23 cellular contexts compared by ENCODE assay signal in the genomic region with DNA sequence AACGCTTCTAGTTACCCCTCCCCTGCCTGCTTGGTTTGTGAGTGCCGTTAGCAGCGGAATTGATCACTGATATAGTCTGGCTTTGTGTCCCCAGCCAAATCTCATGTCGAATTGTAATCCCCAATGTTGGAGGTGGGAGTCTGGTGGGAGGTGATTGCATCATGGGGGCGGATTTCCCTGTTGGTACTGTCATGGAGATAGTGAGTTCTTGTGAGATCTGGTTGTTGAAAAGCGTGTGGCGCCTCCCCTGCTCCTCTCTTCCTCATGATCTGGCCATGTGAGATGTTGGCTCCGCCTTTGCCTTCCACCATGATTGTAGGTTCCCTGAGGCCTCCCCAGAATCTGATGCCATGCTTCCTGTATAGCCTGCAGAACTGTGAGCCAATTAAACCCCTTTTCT. TPM values are rescaled to one million over a fixed set of nuclear protein-coding genes. Genes with fewer than 3 reads are reported as not detected.
"Had no signal": no experiment of that assay in that cellular context is flagged by ENCODE, and none has a peak within 500 bp of the region (broad histone marks: within the 10 kb centered on the region; RNA-seq: fewer than 3 reads in every experiment).

No MANE protein-coding gene starts in this region.

- H3K27ac ChIP-seq: adrenal gland, SJSA1 had no signal

- H3K9me3 ChIP-seq: adrenal gland, SJSA1 had no signal

- H3K36me3 Mint-ChIP-seq: activated CD4-positive, alpha-beta memory T cell treated with anti-CD3 and anti-CD28 coated beads for 36 hours; activated naive CD8-positive, alpha-beta T cell treated with anti-CD3 and anti-CD28 coated beads, Interleukin-2, amount 10 ng/mL, durations not matched to agents 7 days and 5 days had no signal

- DNase-seq: activated B cell treated with CpG ODN at 0.5 μM for 24 hours; activated CD4-positive, alpha-beta memory T cell treated with anti-CD3 and anti-CD28 coated beads for 36 hours; activated CD4-positive, alpha-beta T cell treated with anti-CD3 and anti-CD28 coated beads for 1 hour; activated CD4-positive, alpha-beta T cell treated with anti-CD3 and anti-CD28 coated beads, Interleukin-2, amount 10 ng/mL, durations not matched to agents 7 days and 5 days; activated naive CD4-positive, alpha-beta T cell treated with anti-CD3 and anti-CD28 coated beads, Interleukin-2, amount 50 U/mL, for 16 hours; activated naive CD8-positive, alpha-beta T cell treated with anti-CD3 and anti-CD28 coated beads, Interleukin-2, amount 10 ng/mL, durations not matched to agents 7 days and 5 days; anterior cingulate cortex; Kasumi-1; KBM-7; NCI-H1105 treated with DMSO at 0.1 percent for 48 hours; NCI-H1436 treated with DMSO at 0.1 percent for 48 hours; NCI-H187; NCI-H2081; NCI-H446; PC-3; SHP77; SW 1271; T-helper 9 cell had no signal

- H3K27ac Mint-ChIP-seq: activated B cell treated with CpG ODN at 0.5 μM for 24 hours; activated CD4-positive, alpha-beta memory T cell treated with anti-CD3 and anti-CD28 coated beads for 36 hours; activated CD4-positive, alpha-beta T cell treated with anti-CD3 and anti-CD28 coated beads, Interleukin-2, amount 10 ng/mL, durations not matched to agents 7 days and 5 days; activated naive CD8-positive, alpha-beta T cell treated with anti-CD3 and anti-CD28 coated beads, Interleukin-2, amount 10 ng/mL, durations not matched to agents 7 days and 5 days; T-helper 1 cell treated with Interleukin-12 subunit alpha and Interleukin-12 subunit beta and Interleukin-4 antibody, amounts not matched to agents 30 μg/mL and 1 μg/mL, for 36 hours had no signal

- H3K36me3 ChIP-seq: adrenal gland, SJSA1 had no signal

- ATAC-seq: SK-N-SH treated with all-trans-retinoic acid at 6 μM for 48 hours had no signal

- H3K9me3 Mint-ChIP-seq: activated B cell treated with CpG ODN at 0.5 μM for 24 hours; activated CD4-positive, alpha-beta memory T cell treated with anti-CD3 and anti-CD28 coated beads for 36 hours; activated CD4-positive, alpha-beta T cell treated with anti-CD3 and anti-CD28 coated beads, Interleukin-2, amount 10 ng/mL, durations not matched to agents 7 days and 5 days; activated naive CD8-positive, alpha-beta T cell treated with anti-CD3 and anti-CD28 coated beads, Interleukin-2, amount 10 ng/mL, durations not matched to agents 7 days and 5 days; T-helper 1 cell treated with Interleukin-12 subunit alpha and Interleukin-12 subunit beta and Interleukin-4 antibody, amounts not matched to agents 30 μg/mL and 1 μg/mL, for 36 hours had no signal

- H3K4me3 ChIP-seq: adrenal gland, SJSA1 had no signal

- H3K4me3 Mint-ChIP-seq: activated B cell treated with CpG ODN at 0.5 μM for 24 hours; activated CD4-positive, alpha-beta memory T cell treated with anti-CD3 and anti-CD28 coated beads for 36 hours; activated CD4-positive, alpha-beta T cell treated with anti-CD3 and anti-CD28 coated beads, Interleukin-2, amount 10 ng/mL, durations not matched to agents 7 days and 5 days; activated naive CD8-positive, alpha-beta T cell treated with anti-CD3 and anti-CD28 coated beads, Interleukin-2, amount 10 ng/mL, durations not matched to agents 7 days and 5 days; T-helper 1 cell treated with Interleukin-12 subunit alpha and Interleukin-12 subunit beta and Interleukin-4 antibody, amounts not matched to agents 30 μg/mL and 1 μg/mL, for 36 hours had no signal

- H3K27me3 ChIP-seq: adrenal gland, SJSA1 had no signal

RNA-seq across cellular contexts. Expression of a gene that starts 47.3 kb away (rescaled TPM):
- total RNA-seq: activated B cell treated with CpG ODN at 0.5 μM for 24 hours; activated CD4-positive, alpha-beta memory T cell treated with anti-CD3 and anti-CD28 coated beads for 36 hours; activated CD4-positive, alpha-beta T cell treated with anti-CD3 and anti-CD28 coated beads, Interleukin-2, amount 10 ng/mL, durations not matched to agents 7 days and 5 days; activated CD8-positive, alpha-beta memory T cell treated with anti-CD3 and anti-CD28 coated beads for 36 hours; activated naive CD8-positive, alpha-beta T cell treated with anti-CD3 and anti-CD28 coated beads, Interleukin-2, amount 10 ng/mL, durations not matched to agents 7 days and 5 days; adrenal gland; PC-3; SJSA1 had no signal
